ENCODE assay signal across 8 cellular contexts in genomic region chrX:120672389-120672788, GRCh38. TPM values are rescaled to one million over a fixed set of nuclear protein-coding genes. Genes with fewer than 3 reads are reported as not detected.
DNase-seq lines count a peak whose midpoint lies in the region; ATAC-seq and TF ChIP-seq lines count a peak whose summit lies in the region.
"Had no signal": no experiment of that assay in that cellular context is flagged by ENCODE, and none has a peak within 500 bp of the region (broad histone marks: within the 10 kb centered on the region; RNA-seq: fewer than 3 reads in every experiment).

No MANE protein-coding gene starts in this region.

- H3K4me3 ChIP-seq in left lung (no peak overlapping the region), vagina (no peak overlapping the region)

- ATAC-seq in left lung, result peak; percentile 48

- H3K27ac ChIP-seq in left lung (no peak overlapping the region), vagina (peak overlapping the region; percentile 53)

- TF ChIP-seq CTCF in chondrocyte (IDR thresholded peaks at IDR 0.05) (no peak), left lung (IDR thresholded peaks at IDR 0.05) (no peak), vagina (IDR thresholded peaks at IDR 0.05) (no peak)

- peak overlapping the region; percentile 45 for H3K27ac Mint-ChIP-seq in chondrocyte (ENCODE audit: unreplicated experiment)
- no peak overlapping the region for H3K27ac Mint-ChIP-seq in activated T-cell treated with anti-CD3 and anti-CD28 coated beads, Interleukin-2, amount 50 U/mL, for 24 hours
- H3K27ac Mint-ChIP-seq: dendritic cell treated with granulocyte-macrophage colony-stimulating factor and Interleukin-4, amounts not matched to agents 40 ng/mL and 50 ng/mL, for 4 days had no signal

- no peak overlapping the region for H3K4me3 Mint-ChIP-seq in chondrocyte (ENCODE audit: unreplicated experiment)
- H3K4me3 Mint-ChIP-seq in activated T-cell treated with anti-CD3 and anti-CD28 coated beads, Interleukin-2, amount 50 U/mL, for 24 hours, result no peak overlapping the region
- H3K4me3 Mint-ChIP-seq: dendritic cell treated with granulocyte-macrophage colony-stimulating factor and Interleukin-4, amounts not matched to agents 40 ng/mL and 50 ng/mL, for 4 days had no signal

- no peaks in the 10 kb centered on the region for H3K36me3 ChIP-seq in left lung
- H3K36me3 ChIP-seq in vagina, result no peaks in the 10 kb centered on the region

- TF ChIP-seq POLR2A in vagina (IDR thresholded peaks at IDR 0.05), result no peak

- DNase-seq in LHCN-M2 (ENCODE audit: low read depth) (peak; percentile 83), chondrocyte (ENCODE audit: low spot score) (no peak), left lung (no peak), vagina (ENCODE audit: extremely low spot score in 2 of 2) (no peak), NCI-H2029 treated with DMSO at 0.1 percent for 48 hours (lab: John Stamatoyannopoulos, UW) (no peak), NCI-H1417 (lab: John Stamatoyannopoulos, UW) (no peak)
- no peak for DNase-seq in activated T-cell treated with anti-CD3 and anti-CD28 coated beads, Interleukin-2, amount 50 U/mL, for 24 hours

- H3K9me3 Mint-ChIP-seq in chondrocyte (ENCODE audit: low read depth), result peaks cover 9% of the 10 kb centered on the region
- peaks cover 11% of the 10 kb centered on the region for H3K9me3 Mint-ChIP-seq in activated T-cell treated with anti-CD3 and anti-CD28 coated beads, Interleukin-2, amount 50 U/mL, for 24 hours

- no peaks in the 10 kb centered on the region for H3K36me3 Mint-ChIP-seq in chondrocyte (ENCODE audit: low read depth)
- H3K36me3 Mint-ChIP-seq in activated T-cell treated with anti-CD3 and anti-CD28 coated beads, Interleukin-2, amount 50 U/mL, for 24 hours (ENCODE audit: low read depth), result peaks cover 3% of the 10 kb centered on the region

- no peaks in the 10 kb centered on the region for H3K4me1 ChIP-seq in left lung
- peaks cover 12% of the 10 kb centered on the region for H3K4me1 ChIP-seq in vagina

- H3K27me3 Mint-ChIP-seq in chondrocyte (ENCODE audit: low read depth), result no peaks in the 10 kb centered on the region
- peaks cover 2% of the 10 kb centered on the region for H3K27me3 Mint-ChIP-seq in activated T-cell treated with anti-CD3 and anti-CD28 coated beads, Interleukin-2, amount 50 U/mL, for 24 hours
- H3K27me3 Mint-ChIP-seq: dendritic cell treated with granulocyte-macrophage colony-stimulating factor and Interleukin-4, amounts not matched to agents 40 ng/mL and 50 ng/mL, for 4 days had no signal

- intact Hi-C loops in left lung (cut with DNase I), result no loop called here
- intact Hi-C loops in vagina (cut with DNase I), result no loop called here

- peaks cover 17% of the 10 kb centered on the region for H3K4me1 Mint-ChIP-seq in chondrocyte (ENCODE audit: low read depth)
- H3K4me1 Mint-ChIP-seq in activated T-cell treated with anti-CD3 and anti-CD28 coated beads, Interleukin-2, amount 50 U/mL, for 24 hours (ENCODE audit: low read depth), result peaks cover 12% of the 10 kb centered on the region

- no peaks in the 10 kb centered on the region for H3K9me3 ChIP-seq in left lung
- H3K9me3 ChIP-seq in vagina, result no peaks in the 10 kb centered on the region

- H3K27me3 ChIP-seq in left lung, result no peaks in the 10 kb centered on the region
- H3K27me3 ChIP-seq in vagina, result no peaks in the 10 kb centered on the region

RNA-seq across cellular contexts. Expression of gene C1GALT1C1, which starts 42.5 kb away (rescaled TPM):
- 30.6 and 33.2 TPM in 2 replicates for total RNA-seq in LHCN-M2 (2014; rRNA removed)
- polyA plus RNA-seq in LHCN-M2 (2012), result 12.9 TPM
- total RNA-seq in chondrocyte, result 15.7 to 25.8 TPM (median 16.2 TPM) in 3 replicates
- total RNA-seq in left lung, result 10 to 100 TPM; 26.2 to 28.3 TPM
- total RNA-seq in vagina, result 9.6 TPM
